ENCODE assay signal across 16 cellular contexts in the genomic region with DNA sequence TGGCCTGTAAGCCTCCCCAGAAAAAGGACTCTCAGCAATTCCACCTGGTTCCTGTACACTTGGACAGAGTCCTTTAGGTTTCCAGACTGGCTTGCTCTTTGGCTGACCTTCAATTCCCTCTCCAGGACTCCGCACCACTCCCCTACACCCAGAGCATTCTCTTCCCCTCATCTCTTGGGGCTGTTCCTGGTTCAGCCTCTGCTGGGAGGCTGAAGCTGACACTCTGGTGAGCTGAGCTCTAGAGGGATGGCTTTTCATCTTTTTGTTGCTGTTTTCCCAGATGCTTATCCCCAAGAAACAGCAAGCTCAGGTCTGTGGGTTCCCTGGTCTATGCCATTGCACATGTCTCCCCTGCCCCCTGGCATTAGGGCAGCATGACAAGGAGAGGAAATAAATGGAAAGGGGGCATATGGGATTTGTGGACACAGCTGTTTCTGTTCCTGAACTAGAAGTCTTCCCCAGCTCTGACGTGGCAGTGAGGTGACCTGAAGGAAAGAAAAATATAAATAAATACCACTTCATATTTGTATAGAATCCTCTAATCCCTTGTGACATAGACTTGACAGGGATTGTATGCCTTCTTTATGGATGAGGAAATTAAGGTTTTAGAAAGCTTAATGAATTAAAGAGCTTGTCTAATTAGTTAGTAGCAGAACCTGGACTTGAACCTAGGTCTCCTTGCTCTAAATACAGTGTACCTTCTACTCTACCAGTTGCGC. TPM values are rescaled to one million over a fixed set of nuclear protein-coding genes. Genes with fewer than 3 reads are reported as not detected.
A peak's percentile ranks its signal among the peaks of the same experiment; 100 is the strongest.
DNase-seq lines count a peak whose midpoint lies in the region; ATAC-seq, FAIRE-seq and TF ChIP-seq lines count a peak whose summit lies in the region.
"Had no signal": no experiment of that assay in that cellular context is flagged by ENCODE, and none has a peak within 500 bp of the region (broad histone marks: within the 10 kb centered on the region; RNA-seq: fewer than 3 reads in every experiment).

No MANE protein-coding gene starts in this region.

- BruUV-seq in PC-9 (replicated peaks; lab: Mats Ljungman, UMichigan): no TSS peak

- no peaks in the 10 kb centered on the region for H4K20me1 ChIP-seq in PC-9 (ENCODE audit: insufficient read depth)
- H4K20me1 ChIP-seq: BLaER1 had no signal

- H3K27me3 ChIP-seq in PC-9 (ENCODE audit: insufficient read depth, low read depth): no peaks in the 10 kb centered on the region
- no peaks in the 10 kb centered on the region for H3K27me3 ChIP-seq in pancreas
- H3K27me3 ChIP-seq: BLaER1 had no signal

- peak overlapping the region; percentile 40 for H3K4me2 ChIP-seq in PC-9

- FAIRE-seq in pancreas (lab: Jason Lieb, UNC): no peak
- FAIRE-seq: islet of Langerhans had no signal

- POLR2A ChIA-PET in PC-9 (lab: Charles Lee; ENCODE audit: unreplicated experiment): no interaction called here

- H3K9me2 ChIP-seq in PC-9 (ENCODE audit: insufficient read depth): no peaks in the 10 kb centered on the region

- peaks cover 15% of the 10 kb centered on the region for H3K4me1 ChIP-seq in PC-9 (replicated peaks; ENCODE audit: insufficient read depth)
- H3K4me1 ChIP-seq in pancreas: peaks cover 13 to 49% (median 29%) of the 10 kb centered on the region in 3 donors

- WGBS in pancreas, 2 donors: 35 to 36% methylated on average over 3 of the region's 3 CpGs

- no peaks in the 10 kb centered on the region for H3K79me2 ChIP-seq in PC-9 (ENCODE audit: low read depth)

- no peak overlapping the region for H2AFZ ChIP-seq in PC-9

- CTCF ChIA-PET in PC-9 (lab: Charles Lee): interaction anchor here (0.8 kb wide), 1 partner anchor 29 kb away, joined by 4 read pairs; no protein-coding TSS in a partner anchor

- H3K27ac ChIP-seq in PC-9 (no peak overlapping the region), caudate nucleus (ENCODE audit: low read depth, low read length) (peak overlapping the region; percentile 82), pancreas (peak overlapping the region; percentile 9 to 61 (median 54))
- H3K27ac ChIP-seq: BLaER1 had no signal

- ATAC-seq in pancreas: peak; percentile 3 to 9 (median 7)
- ATAC-seq: activated naive CD8-positive, alpha-beta T cell treated with anti-CD3 and anti-CD28 coated beads, Interleukin-2, amount 50 U/mL, for 24 hours had no signal

- H3K36me3 ChIP-seq in PC-9 (ENCODE audit: low read depth) (no peaks in the 10 kb centered on the region), pancreas (no peaks in the 10 kb centered on the region)
- H3K36me3 ChIP-seq: BLaER1 had no signal

- TF ChIP-seq CTCF in PC-9 (conservative IDR thresholded peaks at IDR 0.05) (no peak), pancreas (IDR thresholded peaks at IDR 0.05) (no peak), GM10266 (IDR thresholded peaks at IDR 0.05; ENCODE audit: control insufficient read depth, insufficient read depth, low read depth, missing control alignments) (no peak)

- intact Hi-C loops in PC-9 (cut with micrococcal nuclease; ENCODE audit: unreplicated experiment): no loop called here
- intact Hi-C loops in pancreas (cut with DNase I): no loop called here

- H3K9me3 ChIP-seq in PC-9 (ENCODE audit: insufficient read depth, low read depth) (no peaks in the 10 kb centered on the region), pancreas (no peaks in the 10 kb centered on the region)
- H3K9me3 ChIP-seq: BLaER1 had no signal

- H3F3A ChIP-seq in PC-9 (ENCODE audit: insufficient read depth, low read depth): peaks cover 9% of the 10 kb centered on the region; the same call in 1 of the 2 replicates

- H3K4me3 ChIP-seq in PC-9 (no peak overlapping the region), pancreas (no peak overlapping the region)
- H3K4me3 ChIP-seq: BLaER1 had no signal

- DNase-seq in PC-9: no peak
- no peak for DNase-seq in caudate nucleus (lab: John Stamatoyannopoulos, UW)
- peak in 1 of 6 donors; percentile 43 for DNase-seq in pancreas
- no peak for DNase-seq in GM10266 (ENCODE audit: extremely low spot score)
- no peak for DNase-seq in NCI-H524 (lab: John Stamatoyannopoulos, UW)
- no peak for DNase-seq in stimulated activated CD4-positive, alpha-beta T cell treated with anti-CD3 and anti-CD28 coated beads, Interleukin-4, amount 100 ng/mL, for 24 hours
- DNase-seq: activated CD4-positive, alpha-beta T cell treated with anti-CD3 and anti-CD28 coated beads, Interleukin-2, amount 50 U/mL, for 1 hour; activated naive CD8-positive, alpha-beta T cell treated with anti-CD3 and anti-CD28 coated beads, Interleukin-2, amount 50 U/mL, for 24 hours; activated T-cell treated with anti-CD3 and anti-CD28 coated beads, Interleukin-2, amount 50 U/mL, for 24 hours had no signal

RNA-seq across cellular contexts. Expression of a gene that starts 1.4 kb away (rescaled TPM):
- not detected in 2 replicates for total RNA-seq in PC-9 (2021)
- under 1 TPM in 4 of 6 donors, not detected in 2; 0.23 to 0.78 (median 0.28) TPM for total RNA-seq in pancreas
- polyA plus RNA-seq in pancreas: under 1 TPM in 1 of 2 donors, not detected in 1; 0.11 TPM
- total RNA-seq: cerebellum, glomerular endothelial cell, H4, posterior vena cava had no signal

RNA-seq across cellular contexts. Expression of a gene that starts 8.9 kb away (rescaled TPM):
- total RNA-seq in PC-9 (2021): not detected in 2 replicates
- under 1 TPM in 2 of 6 donors, not detected in 4; 0.08 to 0.12 TPM for total RNA-seq in pancreas
- polyA plus RNA-seq in pancreas: under 1 TPM; 0.15 to 0.23 TPM
- total RNA-seq: cerebellum, glomerular endothelial cell, H4, posterior vena cava had no signal
- polyA plus RNA-seq: thymus had no signal

RNA-seq across cellular contexts. Expression of a gene that starts 13.5 kb away (rescaled TPM):
- total RNA-seq in PC-9 (2021) (not detected in 2 replicates), pancreas (under 1 TPM in 1 of 6 donors, not detected in 5; 0.23 TPM)
- polyA plus RNA-seq in pancreas: under 1 TPM; 0.46 to 0.59 TPM
- total RNA-seq: cerebellum, glomerular endothelial cell, H4, posterior vena cava had no signal

RNA-seq across cellular contexts. Expression of a gene that starts 14.1 kb away (rescaled TPM):
- total RNA-seq in PC-9 (2021) (not detected in 2 replicates), pancreas (not detected)
- polyA plus RNA-seq in pancreas: not detected
- total RNA-seq: cerebellum, glomerular endothelial cell, H4, posterior vena cava had no signal
- polyA plus RNA-seq: thymus had no signal

RNA-seq across cellular contexts. Expression of a gene that starts 18.7 kb away (rescaled TPM):
- 12.2 and 14.6 TPM in 2 replicates for total RNA-seq in PC-9 (2021)
- 10 to 100 TPM; 37.5 to 75.4 (median 47.4) TPM for total RNA-seq in pancreas
- polyA plus RNA-seq in pancreas: 100 to 1,000 TPM; 104 to 159 TPM
